8 cellular contexts compared by ENCODE assay signal in genomic region chr2:46942143-46942526, GRCh38. TPM values are rescaled to one million over a fixed set of nuclear protein-coding genes. Genes with fewer than 3 reads are reported as not detected.
DNase-seq lines count a peak whose midpoint lies in the region; ATAC-seq and TF ChIP-seq lines count a peak whose summit lies in the region.

No MANE protein-coding gene starts in this region.

- H3K27me3 ChIP-seq in fibroblast of lung (ENCODE audit: control insufficient read depth, insufficient read depth, low read length) (no peaks in the 10 kb centered on the region), osteoblast (ENCODE audit: insufficient read depth, low read length) (no peaks in the 10 kb centered on the region), tibial artery (no peaks in the 10 kb centered on the region)

- peaks cover 3% of the 10 kb centered on the region for H3K36me3 ChIP-seq in fibroblast of lung (ENCODE audit: control insufficient read depth, insufficient read depth, low read length)
- peaks cover 35% of the 10 kb centered on the region for H3K36me3 ChIP-seq in osteoblast (ENCODE audit: insufficient read depth, low read length)
- peaks cover 0 to 10% (median 0%) of the 10 kb centered on the region in 3 donors for H3K36me3 ChIP-seq in tibial artery

- H3K9ac ChIP-seq in fibroblast of lung (ENCODE audit: insufficient read depth, low read length), result peak overlapping the region; percentile 83

- peaks cover 15% of the 10 kb centered on the region for H3K4me1 ChIP-seq in fibroblast of lung (ENCODE audit: control insufficient read depth, extremely low read depth, insufficient read depth, low read length)
- peaks cover 34% of the 10 kb centered on the region for H3K4me1 ChIP-seq in osteoblast (ENCODE audit: insufficient read depth, low read length)
- H3K4me1 ChIP-seq in tibial artery, result peaks cover 0 to 56% (median 36%) of the 10 kb centered on the region in 4 donors

- H4K20me1 ChIP-seq in fibroblast of lung (ENCODE audit: control insufficient read depth, extremely low read depth, insufficient read depth, low read length) (no peaks in the 10 kb centered on the region), osteoblast (ENCODE audit: insufficient read depth, low read length) (peaks cover 50% of the 10 kb centered on the region)

- no peak overlapping the region for H2AFZ ChIP-seq in fibroblast of lung (ENCODE audit: low read length)
- H2AFZ ChIP-seq in osteoblast (ENCODE audit: low read length), result peak overlapping the region; percentile 80

- DNase-seq in DMS79 (lab: John Stamatoyannopoulos, UW) (peak; percentile 9), MV-4-11 (lab: John Stamatoyannopoulos, UW) (peak; percentile 22), activated T-cell treated with anti-CD3 and anti-CD28 coated beads for 48 hours (ENCODE audit: low read depth) (peak; percentile 65), fibroblast of lung (ENCODE audit: low read depth in 2 of 2) (peak in 1 of 2 donors; percentile 18), osteoblast (ENCODE audit: insufficient read length, low spot score, missing footprints) (peak; percentile 94), tibial artery (peak; percentile 62 to 78), GDM1 (lab: John Stamatoyannopoulos, UW) (no peak)

- H3K9me3 ChIP-seq in fibroblast of lung (ENCODE audit: control insufficient read depth, insufficient read depth, low read depth, low read length), result no peaks in the 10 kb centered on the region
- H3K9me3 ChIP-seq in osteoblast (ENCODE audit: low read depth, low read length), result no peaks in the 10 kb centered on the region
- H3K9me3 ChIP-seq in tibial artery, result no peaks in the 10 kb centered on the region

- TF ChIP-seq CTCF in fibroblast of lung (conservative IDR thresholded peaks at IDR 0.05 in 1 of 2, IDR thresholded peaks at IDR 0.05 in 1 of 2; ENCODE audit: low read depth in 1 of 2, low read length in 2 of 2) (no peak), osteoblast (IDR thresholded peaks at IDR 0.05; ENCODE audit: extremely low read depth, low read depth, low read length) (no peak), tibial artery (IDR thresholded peaks at IDR 0.05) (no peak)

- H3K4me2 ChIP-seq in fibroblast of lung (ENCODE audit: extremely low read depth, insufficient read depth, low read length), result peak overlapping the region; percentile 79
- H3K4me2 ChIP-seq in osteoblast (ENCODE audit: insufficient read depth, low read length), result peak overlapping the region; percentile 99

- peak overlapping the region; percentile 64 to 93 (median 84) for H3K4me3 ChIP-seq in fibroblast of lung (replicated peaks in 1 of 4; ENCODE audit: control extremely low read depth in 1 of 4, insufficient read depth in 1 of 4, low read depth in 3 of 4, low read length in 4 of 4)
- peak overlapping the region; percentile 95 for H3K4me3 ChIP-seq in osteoblast (ENCODE audit: insufficient read depth, low read length)
- peak overlapping the region; percentile 83 to 93 for H3K4me3 ChIP-seq in tibial artery

- peaks cover 57% of the 10 kb centered on the region for H3K79me2 ChIP-seq in fibroblast of lung (ENCODE audit: control insufficient read depth, insufficient read depth, low read length)
- H3K79me2 ChIP-seq in osteoblast (ENCODE audit: insufficient read depth, low read length), result peaks cover 62% of the 10 kb centered on the region

- ATAC-seq in GM21723 (IDR thresholded peaks at IDR 0.05; ENCODE audit: unreplicated experiment), result peak; percentile 46

- H3K27ac ChIP-seq in fibroblast of lung (ENCODE audit: insufficient read depth, low read length), result peak overlapping the region; percentile 73
- peak overlapping the region; percentile 60 for H3K27ac ChIP-seq in osteoblast (ENCODE audit: low read depth, low read length)
- H3K27ac ChIP-seq in tibial artery, result peak overlapping the region; percentile 83 to 98

- intact Hi-C loops in tibial artery (cut with DNase I; ENCODE audit: low total_unique reads), result no loop called here

RNA-seq across cellular contexts. Expression of gene TTC7A, which starts 1.1 kb away (rescaled TPM):
- 18.5 and 27.2 TPM in 2 replicates for total RNA-seq in fibroblast of lung
- 11.6 and 21.1 TPM in 2 replicates for polyA plus RNA-seq in fibroblast of lung
- 13.6 and 23.2 TPM in 2 replicates for polyA plus RNA-seq in fibroblast of lung (2012)
- polyA minus RNA-seq in fibroblast of lung (ENCODE audit: low replicate concordance), result 33.7 and 37.0 TPM in 2 replicates
- total RNA-seq in osteoblast, result 41.0 and 44.5 TPM in 2 replicates

RNA-seq across cellular contexts. Expression of gene MCFD2, which starts 26.5 kb away (rescaled TPM):
- total RNA-seq in fibroblast of lung, result 145 and 151 TPM in 2 replicates
- polyA plus RNA-seq in fibroblast of lung, result 231 and 328 TPM in 2 replicates
- polyA plus RNA-seq in fibroblast of lung (2012), result 131 and 161 TPM in 2 replicates
- 80.1 and 106 TPM in 2 replicates for polyA minus RNA-seq in fibroblast of lung (ENCODE audit: low replicate concordance)
- 136 and 185 TPM in 2 replicates for total RNA-seq in osteoblast
